Comparison of ENCODE assay signal across 1 cellular context in the genomic region with DNA sequence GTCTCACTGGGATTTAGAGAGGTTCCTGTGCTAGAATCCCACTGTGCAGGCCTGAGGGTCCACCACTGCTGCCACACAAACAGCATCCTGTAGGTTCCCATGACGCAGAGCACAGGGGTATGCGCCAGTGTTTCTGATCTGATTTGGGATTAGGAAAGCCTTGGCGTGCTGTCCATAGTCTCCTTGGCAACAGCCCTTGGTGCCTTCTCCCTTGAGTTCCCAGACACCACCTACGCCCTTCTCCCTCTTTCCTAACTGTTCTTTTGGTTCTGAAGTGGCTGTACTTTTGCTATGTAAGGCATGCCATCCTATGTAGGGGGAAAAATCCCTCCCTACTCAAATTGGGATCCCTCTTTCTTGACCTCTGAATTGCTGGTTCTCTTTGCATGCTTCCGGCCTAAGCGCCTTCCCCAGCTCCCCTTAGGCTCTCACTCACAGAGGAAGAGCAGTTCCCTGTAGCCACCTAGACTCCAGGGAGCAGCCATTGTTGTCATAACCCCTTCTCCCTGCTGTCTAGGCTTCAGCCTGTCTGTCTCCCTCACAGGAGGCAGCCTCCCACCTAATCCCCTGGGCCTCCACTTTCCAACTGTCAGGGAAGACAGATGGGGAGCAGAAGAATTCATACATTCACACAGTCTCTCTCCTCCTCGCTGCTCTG.
TF ChIP-seq lines count a peak whose summit lies in the region.

No MANE protein-coding gene starts in this region.

TF ChIP-seq in GM23338, 12 proteins besides CTCF, POLR2A, EP300 and RAD21 (continued from another document):
- TF ChIP-seq, protein P1, sequence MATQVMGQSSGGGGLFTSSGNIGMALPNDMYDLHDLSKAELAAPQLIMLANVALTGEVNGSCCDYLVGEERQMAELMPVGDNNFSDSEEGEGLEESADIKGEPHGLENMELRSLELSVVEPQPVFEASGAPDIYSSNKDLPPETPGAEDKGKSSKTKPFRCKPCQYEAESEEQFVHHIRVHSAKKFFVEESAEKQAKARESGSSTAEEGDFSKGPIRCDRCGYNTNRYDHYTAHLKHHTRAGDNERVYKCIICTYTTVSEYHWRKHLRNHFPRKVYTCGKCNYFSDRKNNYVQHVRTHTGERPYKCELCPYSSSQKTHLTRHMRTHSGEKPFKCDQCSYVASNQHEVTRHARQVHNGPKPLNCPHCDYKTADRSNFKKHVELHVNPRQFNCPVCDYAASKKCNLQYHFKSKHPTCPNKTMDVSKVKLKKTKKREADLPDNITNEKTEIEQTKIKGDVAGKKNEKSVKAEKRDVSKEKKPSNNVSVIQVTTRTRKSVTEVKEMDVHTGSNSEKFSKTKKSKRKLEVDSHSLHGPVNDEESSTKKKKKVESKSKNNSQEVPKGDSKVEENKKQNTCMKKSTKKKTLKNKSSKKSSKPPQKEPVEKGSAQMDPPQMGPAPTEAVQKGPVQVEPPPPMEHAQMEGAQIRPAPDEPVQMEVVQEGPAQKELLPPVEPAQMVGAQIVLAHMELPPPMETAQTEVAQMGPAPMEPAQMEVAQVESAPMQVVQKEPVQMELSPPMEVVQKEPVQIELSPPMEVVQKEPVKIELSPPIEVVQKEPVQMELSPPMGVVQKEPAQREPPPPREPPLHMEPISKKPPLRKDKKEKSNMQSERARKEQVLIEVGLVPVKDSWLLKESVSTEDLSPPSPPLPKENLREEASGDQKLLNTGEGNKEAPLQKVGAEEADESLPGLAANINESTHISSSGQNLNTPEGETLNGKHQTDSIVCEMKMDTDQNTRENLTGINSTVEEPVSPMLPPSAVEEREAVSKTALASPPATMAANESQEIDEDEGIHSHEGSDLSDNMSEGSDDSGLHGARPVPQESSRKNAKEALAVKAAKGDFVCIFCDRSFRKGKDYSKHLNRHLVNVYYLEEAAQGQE (IDR thresholded peaks at IDR 0.05; ENCODE audit: unreplicated experiment) = no peak
- no peak for TF ChIP-seq CREB1 (CRISPR knock-in tag; IDR thresholded peaks at IDR 0.05; ENCODE audit: low read depth)
- TF ChIP-seq STAT1 (IDR thresholded peaks at IDR 0.05; ENCODE audit: unreplicated experiment) = no peak
- no peak for TF ChIP-seq EZH2phosphoT487 (IDR thresholded peaks at IDR 0.05; ENCODE audit: unreplicated experiment)
- TF ChIP-seq ZNF462 (CRISPR knock-in tag; IDR thresholded peaks at IDR 0.05) = no peak
- no peak for TF ChIP-seq NANOG (IDR thresholded peaks at IDR 0.05; ENCODE audit: borderline replicate concordance)
- TF ChIP-seq POLR2AphosphoS5 (IDR thresholded peaks at IDR 0.05; ENCODE audit: low read depth) = no peak
- TF ChIP-seq JUNB (IDR thresholded peaks at IDR 0.05; ENCODE audit: unreplicated experiment) = no peak
